Comparison of ENCODE assay signal across 21 cellular contexts in genomic region chr10:55287346-55287745, GRCh38.
DNase-seq lines count a peak whose midpoint lies in the region; ATAC-seq, FAIRE-seq and TF ChIP-seq lines count a peak whose summit lies in the region.
"Had no signal": no experiment of that assay in that cellular context is flagged by ENCODE, and none has a peak within 500 bp of the region (broad histone marks: within the 10 kb centered on the region; RNA-seq: fewer than 3 reads in every experiment).

No MANE protein-coding gene starts in this region.

- no peak for TF ChIP-seq RAD21 in GM12878 (IDR thresholded peaks at IDR 0.05; ENCODE audit: insufficient read depth, low read depth, low read length)

- FAIRE-seq in GM12878 (lab: Jason Lieb, UNC) = peak; percentile 7
- FAIRE-seq: G401.6, kidney had no signal

- no peaks in the 10 kb centered on the region for H3K36me3 ChIP-seq in GM12878 (ENCODE audit: control insufficient read depth in 2 of 2, insufficient read depth in 2 of 2, low read length in 1 of 2)
- no peaks in the 10 kb centered on the region for H3K36me3 ChIP-seq in psoas muscle (ENCODE audit: insufficient read depth in 1 of 2, low read depth in 1 of 2)
- H3K36me3 ChIP-seq: esophagus squamous epithelium, MG63, Peyer's patch had no signal

- no peak overlapping the region for H3K4me2 ChIP-seq in GM12878 (ENCODE audit: control insufficient read depth, insufficient read depth)

- no peak for TF ChIP-seq POLR2A in GM12878 (IDR thresholded peaks at IDR 0.05; ENCODE audit: low read depth, low read length)

- 0 out of 3 replicates have a peak, but pooled peaks have one; percentile 17 for ATAC-seq in GM12878
- no peak for ATAC-seq in psoas muscle
- ATAC-seq in HG03354 (IDR thresholded peaks at IDR 0.05; ENCODE audit: poor library complexity, severe bottlenecking, unreplicated experiment) = no peak
- ATAC-seq: body of pancreas, sciatic nerve had no signal

- no peaks in the 10 kb centered on the region for H3K4me1 Mint-ChIP-seq in neural crest cell
- H3K4me1 Mint-ChIP-seq: activated naive CD4-positive, alpha-beta T cell treated with anti-CD3 and anti-CD28 coated beads, Interleukin-2, amount 50 U/mL, for 24 hours had no signal

- peaks cover 8% of the 10 kb centered on the region for H3K9me3 Mint-ChIP-seq in neural crest cell
- H3K9me3 Mint-ChIP-seq: activated naive CD4-positive, alpha-beta T cell treated with anti-CD3 and anti-CD28 coated beads, Interleukin-2, amount 50 U/mL, for 24 hours had no signal

- H3K27ac ChIP-seq in GM12878 (ENCODE audit: control insufficient read depth, insufficient read depth) (no peak overlapping the region), psoas muscle (no peak overlapping the region)
- H3K27ac ChIP-seq: body of pancreas, esophagus squamous epithelium, Peyer's patch had no signal

- peak; percentile 42; the same call in 1 of the 2 replicates for TF ChIP-seq CTCF in LNCAP (IDR thresholded peaks at IDR 0.05)
- no peak for TF ChIP-seq CTCF in GM12878 (IDR thresholded peaks at IDR 0.05 in 2 of 3, conservative IDR thresholded peaks at IDR 0.05 in 1 of 3; ENCODE audit: control insufficient read depth in 2 of 3, extremely low read depth in 1 of 3, insufficient read depth in 1 of 3, low read depth in 3 of 3, low read length in 3 of 3)
- TF ChIP-seq CTCF in neural crest cell (conservative IDR thresholded peaks at IDR 0.05) = peak; percentile 52
- no peak for TF ChIP-seq CTCF in psoas muscle (IDR thresholded peaks at IDR 0.05)

- peaks cover 3% of the 10 kb centered on the region for H3K36me3 Mint-ChIP-seq in neural crest cell (ENCODE audit: low read depth)
- H3K36me3 Mint-ChIP-seq: activated naive CD4-positive, alpha-beta T cell treated with anti-CD3 and anti-CD28 coated beads, Interleukin-2, amount 50 U/mL, for 24 hours had no signal

- H4K20me1 ChIP-seq in GM12878 (ENCODE audit: control insufficient read depth, insufficient read depth) = no peaks in the 10 kb centered on the region

- no peaks in the 10 kb centered on the region for H3K79me2 ChIP-seq in GM12878 (ENCODE audit: control insufficient read depth, insufficient read depth, low read length)

- BruUV-seq in GM12878 (replicated peaks; lab: Mats Ljungman, UMichigan) = no TSS peak

- CTCF ChIA-PET in GM12878 (lab: Yijun Ruan, JAX) = interaction anchor here (1.0 kb wide), 1 partner anchor 223 kb away, joined by 3 read pairs; no protein-coding TSS in a partner anchor

- no peak overlapping the region for H3K27ac Mint-ChIP-seq in neural crest cell (ENCODE audit: unreplicated experiment)
- H3K27ac Mint-ChIP-seq: activated naive CD4-positive, alpha-beta T cell treated with anti-CD3 and anti-CD28 coated beads, Interleukin-2, amount 50 U/mL, for 24 hours had no signal

- intact Hi-C loops in GM12878 (cut with micrococcal nuclease; ENCODE audit: unreplicated experiment) (no loop called here), psoas muscle (cut with DNase I) (no loop called here)

- H3K9me3 ChIP-seq in GM12878 (replicated peaks; ENCODE audit: control insufficient read depth, insufficient read depth, low read length) (no peaks in the 10 kb centered on the region), psoas muscle (no peaks in the 10 kb centered on the region)
- H3K9me3 ChIP-seq: body of pancreas, Peyer's patch had no signal

- WGBS in GM12878 (ENCODE audit: insufficient coverage, insufficient replicate concordance, low lambda C conversion rate, missing lambda C conversion rate) = 0% methylated on average over 2 of the region's 2 CpGs
- 40 to 55% (median 48%) methylated on average over 2 of the region's 2 CpGs for WGBS in psoas muscle, 3 donors

- SMC1A ChIA-PET in GM12878 (lab: Charles Lee; ENCODE audit: uncharacterized antibody, unreplicated experiment) = interaction anchor here (1.8 to 2.6 kb wide), 2 partner anchors 10 to 167 kb away, joined by 3 to 5 read pairs; no protein-coding TSS in a partner anchor

- in situ Hi-C loops in GM12878 (cut with MboI) = no loop called here

- H3K9ac ChIP-seq in GM12878 (ENCODE audit: control insufficient read depth, insufficient read depth, low read length) = no peak overlapping the region

- peak; percentile 3 for DNase-seq in SIG-M5 treated with dmso at 0.1 percent for 504 hours (lab: John Stamatoyannopoulos, UW; ENCODE audit: unreplicated experiment)
- DNase-seq in SIG-M5 (lab: John Stamatoyannopoulos, UW) = no peak
- no peak for DNase-seq in GM12878 (ENCODE audit: low read depth, low spot score)
- no peak for DNase-seq in neural crest cell (ENCODE audit: low read depth, low spot score)
- DNase-seq in psoas muscle = no peak
- no peak for DNase-seq in germinal center (ENCODE audit: low spot score)
- DNase-seq: activated CD4-positive, alpha-beta T cell treated with anti-CD3 and anti-CD28 coated beads, Interleukin-2, amount 50 U/mL, for 4 hours; body of pancreas; dermis blood vessel endothelial cell; esophagus squamous epithelium; kidney; MG63; NCI-H1930; NCI-H526; Peyer's patch; stimulated activated CD4-positive, alpha-beta T cell treated with anti-CD3 and anti-CD28 coated beads, Interleukin-2, amount 100 ng/mL, for 24 hours had no signal

- POLR2A ChIA-PET in GM12878 (lab: Charles Lee) = no interaction called here

- H3K4me1 ChIP-seq in GM12878 (ENCODE audit: control insufficient read depth, insufficient read depth, low read length) (no peaks in the 10 kb centered on the region), psoas muscle (no peaks in the 10 kb centered on the region)
- H3K4me1 ChIP-seq: body of pancreas, esophagus squamous epithelium, Peyer's patch had no signal

- H3K4me3 Mint-ChIP-seq in neural crest cell = no peak overlapping the region
- H3K4me3 Mint-ChIP-seq: activated naive CD4-positive, alpha-beta T cell treated with anti-CD3 and anti-CD28 coated beads, Interleukin-2, amount 50 U/mL, for 24 hours had no signal

- H3K4me3 ChIP-seq in GM12878 = no peak overlapping the region
- H3K4me3 ChIP-seq in psoas muscle = no peak overlapping the region
- H3K4me3 ChIP-seq: body of pancreas, esophagus squamous epithelium, MG63, Peyer's patch had no signal

- H3K27me3 ChIP-seq in GM12878 (replicated peaks in 1 of 2; ENCODE audit: control insufficient read depth in 2 of 2, insufficient read depth in 2 of 2, low read length in 1 of 2) (no peaks in the 10 kb centered on the region), psoas muscle (ENCODE audit: insufficient read depth in 3 of 3, low read length in 2 of 3) (no peaks in the 10 kb centered on the region)
- H3K27me3 ChIP-seq: body of pancreas, esophagus squamous epithelium, MG63, Peyer's patch had no signal

- H3K27me3 Mint-ChIP-seq in neural crest cell (ENCODE audit: low read depth) = no peaks in the 10 kb centered on the region
- H3K27me3 Mint-ChIP-seq: activated naive CD4-positive, alpha-beta T cell treated with anti-CD3 and anti-CD28 coated beads, Interleukin-2, amount 50 U/mL, for 24 hours had no signal

- RAD21 ChIA-PET in GM12878 (lab: Charles Lee; ENCODE audit: unreplicated experiment) = interaction anchor here (1.3 kb wide), 1 partner anchor 9 kb away, joined by 4 read pairs; no protein-coding TSS in a partner anchor

- no peak overlapping the region for H2AFZ ChIP-seq in GM12878 (ENCODE audit: control insufficient read depth, low read depth, low read length)

- TF ChIP-seq EP300 in GM12878 (IDR thresholded peaks at IDR 0.05; ENCODE audit: borderline replicate concordance in 1 of 2, control insufficient read depth in 1 of 2, low read depth in 2 of 2, low read length in 2 of 2) = no peak

TF ChIP-seq in GM12878, 131 proteins besides CTCF, POLR2A, EP300 and RAD21:
- TF ChIP-seq NRF1 (conservative IDR thresholded peaks at IDR 0.05; ENCODE audit: low read depth, low read length) (no peak), NR2F1 (conservative IDR thresholded peaks at IDR 0.05) (no peak)

Comparison
In these comparisons a context has a peak if more than half of its experiments do, and no peak if none do; other contexts are left out.
1. CTCF ChIP-seq: peak in LNCAP (single experiment) and neural crest cell (single experiment); none in GM12878 (0 of 3) and psoas muscle (single experiment).